In genomic region chr1:174131032-174131638, GRCh38 we compare ENCODE assay signal across 16 cellular contexts. TPM values are rescaled to one million over a fixed set of nuclear protein-coding genes. Genes with fewer than 3 reads are reported as not detected.
DNase-seq lines count a peak whose midpoint lies in the region; TF ChIP-seq lines count a peak whose summit lies in the region.
"Had no signal": no experiment of that assay in that cellular context is flagged by ENCODE, and none has a peak within 500 bp of the region (broad histone marks: within the 10 kb centered on the region; RNA-seq: fewer than 3 reads in every experiment).

No MANE protein-coding gene starts in this region.

- no peak overlapping the region for H2BK120ac ChIP-seq in neuronal stem cell (ENCODE audit: low read depth, low read length)

- no peaks in the 10 kb centered on the region for H3K4me1 ChIP-seq in endodermal cell (ENCODE audit: control insufficient read depth, insufficient read depth, low read length)
- peaks cover 0 to 9% of the 10 kb centered on the region in 2 donors for H3K4me1 ChIP-seq in neuronal stem cell (ENCODE audit: control insufficient read depth in 2 of 2, insufficient read depth in 1 of 2, low read depth in 1 of 2, low read length in 2 of 2)
- no peaks in the 10 kb centered on the region for H3K4me1 ChIP-seq in prostate gland (replicated peaks)
- H3K4me1 ChIP-seq: A549 had no signal

- peak overlapping the region; percentile 65 for H3K18ac ChIP-seq in neuronal stem cell (ENCODE audit: low read length)

- no peak overlapping the region for H2AK5ac ChIP-seq in neuronal stem cell (ENCODE audit: low read depth, low read length)

- H3K4me3 Mint-ChIP-seq in endodermal cell: no peak overlapping the region

- no peak overlapping the region for H2BK15ac ChIP-seq in neuronal stem cell (ENCODE audit: low read length)

- DNase-seq in ELR (ENCODE audit: low read depth): peak; percentile 27
- DNase-seq in NCI-H82 treated with DMSO at 0.1 percent for 48 hours (lab: John Stamatoyannopoulos, UW; ENCODE audit: unreplicated experiment): peak; percentile 75
- peak; percentile 71 for DNase-seq in endodermal cell
- DNase-seq in neuronal stem cell (ENCODE audit: low spot score): no peak
- DNase-seq in D341Med (ENCODE audit: low spot score): no peak
- DNase-seq in anterior cingulate cortex (lab: John Stamatoyannopoulos, UW): no peak
- no peak for DNase-seq in prostate gland (ENCODE audit: low spot score)
- DNase-seq in activated CD4-positive, CD25-positive, alpha-beta regulatory T cell (lab: John Stamatoyannopoulos, UW): no peak
- DNase-seq: GDM1, GM23248, MM.1S, NCI-H2081 treated with DMSO at 0.1 percent for 48 hours, NCI-H2227 treated with DMSO at 0.1 percent for 48 hours, NCI-H526 had no signal

- H4K91ac ChIP-seq in neuronal stem cell (ENCODE audit: low read depth, low read length, poor library complexity): peak overlapping the region; percentile 3

- H2BK5ac ChIP-seq in neuronal stem cell (ENCODE audit: low read length): no peak overlapping the region

- peaks cover 3% of the 10 kb centered on the region for H3K27me3 Mint-ChIP-seq in endodermal cell (ENCODE audit: insufficient read depth)

- WGBS in endodermal cell (ENCODE audit: insufficient coverage in 1 of 2, insufficient read length in 1 of 2), 2 experiments: 65 to 83% methylated on average over 1 to 6 of the region's 6 CpGs
- WGBS in neuronal stem cell (ENCODE audit: extremely low coverage in 2 of 2, insufficient read length in 2 of 2, insufficient replicate concordance in 1 of 2), 2 donors: no CpG with 5 or more reads among the region's 6 CpGs
- WGBS in prostate gland: 75% methylated on average over 6 of the region's 6 CpGs

- peaks cover 15% of the 10 kb centered on the region for H3K4me1 Mint-ChIP-seq in endodermal cell

- no peaks in the 10 kb centered on the region for H3K36me3 Mint-ChIP-seq in endodermal cell (ENCODE audit: low read depth)

- H4K8ac ChIP-seq in neuronal stem cell (ENCODE audit: low read depth, low read length): no peak overlapping the region

- no peak overlapping the region for H3K4me2 ChIP-seq in neuronal stem cell (ENCODE audit: insufficient read depth, low read length, poor library complexity, severe bottlenecking)
- H3K4me2 ChIP-seq: A549 had no signal

- H2BK12ac ChIP-seq in neuronal stem cell (ENCODE audit: low read length): no peak overlapping the region

- peak overlapping the region; percentile 59 for H3K4ac ChIP-seq in neuronal stem cell (ENCODE audit: low read length)

- no peaks in the 10 kb centered on the region for H3K36me3 ChIP-seq in endodermal cell (ENCODE audit: control insufficient read depth, insufficient read depth, low read length)
- H3K36me3 ChIP-seq in neuronal stem cell (replicated peaks in 1 of 2; ENCODE audit: control insufficient read depth in 2 of 2, insufficient read depth in 2 of 2, low read length in 2 of 2): no peaks in the 10 kb centered on the region
- H3K36me3 ChIP-seq in prostate gland: no peaks in the 10 kb centered on the region

- intact Hi-C loops in prostate gland (cut with DNase I): no loop called here

- H3K14ac ChIP-seq in neuronal stem cell (ENCODE audit: low read length): peak overlapping the region; percentile 94

- H2AFZ ChIP-seq in neuronal stem cell (ENCODE audit: low read length): peak overlapping the region; percentile 75
- H2AFZ ChIP-seq: GM23248 had no signal

- no peak overlapping the region for H3K4me3 ChIP-seq in endodermal cell (ENCODE audit: low read length)
- H3K4me3 ChIP-seq in neuronal stem cell (ENCODE audit: low read length in 2 of 2): no peak overlapping the region
- no peak overlapping the region for H3K4me3 ChIP-seq in prostate gland
- H3K4me3 ChIP-seq: A549, GM23248 had no signal

- H3K9me3 ChIP-seq in endodermal cell (ENCODE audit: control insufficient read depth, low read length): no peaks in the 10 kb centered on the region
- H3K9me3 ChIP-seq in neuronal stem cell (replicated peaks in 1 of 2; ENCODE audit: control insufficient read depth in 2 of 2, insufficient read depth in 1 of 2, low read depth in 1 of 2, low read length in 2 of 2): no peaks in the 10 kb centered on the region
- no peaks in the 10 kb centered on the region for H3K9me3 ChIP-seq in prostate gland
- H3K9me3 ChIP-seq: A549 had no signal

- TF ChIP-seq POLR2A in prostate gland (IDR thresholded peaks at IDR 0.05): no peak

- peak overlapping the region; percentile 15 for H3K27ac Mint-ChIP-seq in endodermal cell

- H3K27ac ChIP-seq in endodermal cell (ENCODE audit: low read depth, low read length) (no peak overlapping the region), neuronal stem cell (replicated peaks; ENCODE audit: low read length) (no peak overlapping the region), prostate gland (no peak overlapping the region)
- H3K27ac ChIP-seq: A549, C4-2B, GM23248 had no signal

- TF ChIP-seq CTCF in endodermal cell (conservative IDR thresholded peaks at IDR 0.05): no peak
- no peak for TF ChIP-seq CTCF in prostate gland (IDR thresholded peaks at IDR 0.05)

- H3K23ac ChIP-seq in neuronal stem cell (ENCODE audit: low read depth, low read length, poor library complexity): peak overlapping the region; percentile 25

- no peaks in the 10 kb centered on the region for H3K79me1 ChIP-seq in neuronal stem cell (ENCODE audit: low read depth, low read length)

- H3K9me3 Mint-ChIP-seq in endodermal cell: peaks cover 11% of the 10 kb centered on the region

- H3K27me3 ChIP-seq in endodermal cell (ENCODE audit: control insufficient read depth, insufficient read depth, low read length, poor library complexity, severe bottlenecking) (no peaks in the 10 kb centered on the region), neuronal stem cell (ENCODE audit: control insufficient read depth in 3 of 3, insufficient read depth in 3 of 3, low read depth in 1 of 3, low read length in 3 of 3) (no peaks in the 10 kb centered on the region), prostate gland (replicated peaks; ENCODE audit: insufficient read depth) (no peaks in the 10 kb centered on the region)

- H3K9ac ChIP-seq in endodermal cell (ENCODE audit: extremely low read depth, low read length, poor library complexity, severe bottlenecking): no peak overlapping the region
- no peak overlapping the region for H3K9ac ChIP-seq in neuronal stem cell (ENCODE audit: low read depth, low read length, poor library complexity)
- H3K9ac ChIP-seq: GM23248 had no signal

RNA-seq across cellular contexts. Expression of gene RABGAP1L, which starts 28.2 kb away (rescaled TPM):
- total RNA-seq in endodermal cell (10 to 100 TPM; 32.5 to 36.9 TPM), prostate gland (10 to 100 TPM; 32.3 to 41.5 TPM)
- polyA plus RNA-seq in endodermal cell (2013, experiment 1 of 2): 16.0 TPM
- polyA plus RNA-seq in endodermal cell (2013, experiment 2 of 2): 12.8 TPM
- 4.6 TPM for polyA plus RNA-seq in neuronal stem cell (2013, experiment 1 of 2)
- polyA plus RNA-seq in neuronal stem cell (2013, experiment 2 of 2): 5.3 TPM

Comparison
In these comparisons a context has a peak if more than half of its experiments do, and no peak if none do; other contexts are left out.
1. DNase-seq: peak in ELR (single experiment), NCI-H82 treated with DMSO at 0.1 percent for 48 hours (single experiment) and endodermal cell (single experiment); none in neuronal stem cell (single experiment), D341Med (single experiment), anterior cingulate cortex (0 of 58), prostate gland (single experiment) and activated CD4-positive, CD25-positive, alpha-beta regulatory T cell (0 of 4).